ENCODE assay signal across 15 cellular contexts in genomic region chr3:43246956-43247355, GRCh38. TPM values are rescaled to one million over a fixed set of nuclear protein-coding genes. Genes with fewer than 3 reads are reported as not detected.
DNase-seq lines count a peak whose midpoint lies in the region; ATAC-seq and TF ChIP-seq lines count a peak whose summit lies in the region.
"Had no signal": no experiment of that assay in that cellular context is flagged by ENCODE, and none has a peak within 500 bp of the region (broad histone marks: within the 10 kb centered on the region; RNA-seq: fewer than 3 reads in every experiment).

No MANE protein-coding gene starts in this region.

- H3K9me3 ChIP-seq in BLaER1, result peaks cover 14% of the 10 kb centered on the region

- peaks cover 64% of the 10 kb centered on the region for H3K4me1 ChIP-seq in BLaER1
- H3K4me1 ChIP-seq: ascending aorta had no signal

- no peak for TF ChIP-seq CTCF in coronary artery (IDR thresholded peaks at IDR 0.05)

- H3K4me3 ChIP-seq in BLaER1 (peak overlapping the region; percentile 5; the same call in 1 of the 2 replicates), coronary artery (no peak overlapping the region)
- H3K4me3 ChIP-seq: ascending aorta had no signal

- no peaks in the 10 kb centered on the region for H3K36me3 ChIP-seq in BLaER1
- H3K36me3 ChIP-seq: ascending aorta had no signal

- H4K20me1 ChIP-seq in BLaER1, result no peaks in the 10 kb centered on the region

- ATAC-seq in GM19438 (IDR thresholded peaks at IDR 0.05; ENCODE audit: low read depth, unreplicated experiment) (peak; percentile 69), GM21717 (IDR thresholded peaks at IDR 0.05; ENCODE audit: unreplicated experiment) (no peak), GM18519 (IDR thresholded peaks at IDR 0.05; ENCODE audit: low FRiP score, unreplicated experiment) (no peak)

- peak overlapping the region; percentile 83 for H3K4me2 ChIP-seq in BLaER1
- H3K4me2 ChIP-seq: KMS-11 had no signal

- H3K27ac ChIP-seq in BLaER1 (peak overlapping the region; percentile 88), coronary artery (peak overlapping the region in 1 of 2 donors; percentile 46)
- H3K27ac ChIP-seq: ascending aorta, KMS-11 had no signal

- DNase-seq in dermis microvascular lymphatic vessel endothelial cell (ENCODE audit: low read depth in 2 of 2), result peak; percentile 91 to 97
- DNase-seq in midbrain (lab: John Stamatoyannopoulos, UW), result peak; percentile 32
- DNase-seq in coronary artery (ENCODE audit: low spot score), result no peak
- DNase-seq in DMS53 (lab: John Stamatoyannopoulos, UW), result no peak
- DNase-seq: activated CD8-positive, alpha-beta memory T cell treated with anti-CD3 and anti-CD28 coated beads, Interleukin-2, amount 50 U/mL, for 4 hours; NCI-H1694; NCI-H524 treated with DMSO at 0.1 percent for 48 hours; stimulated activated CD4-positive, alpha-beta T cell treated with anti-CD3 and anti-CD28 coated beads, Interleukin-4, amount 100 ng/mL, for 4 hours; T1000 had no signal

- H3K27me3 ChIP-seq in BLaER1, result no peaks in the 10 kb centered on the region
- H3K27me3 ChIP-seq: ascending aorta had no signal

- H3K9ac ChIP-seq in BLaER1, result peak overlapping the region; percentile 54
- H3K9ac ChIP-seq: KMS-11 had no signal

RNA-seq across cellular contexts. Expression of gene SNRK, which starts 39.4 kb away (rescaled TPM):
- 108 and 168 TPM in 2 replicates for total RNA-seq in dermis microvascular lymphatic vessel endothelial cell

Comparison
In these comparisons a context has a peak if more than half of its experiments do, and no peak if none do; other contexts are left out.
1. DNase-seq: peak in dermis microvascular lymphatic vessel endothelial cell (2 of 2) and midbrain (single experiment); none in coronary artery (single experiment) and DMS53 (single experiment).